1 cellular context compared by ENCODE assay signal in the genomic region with DNA sequence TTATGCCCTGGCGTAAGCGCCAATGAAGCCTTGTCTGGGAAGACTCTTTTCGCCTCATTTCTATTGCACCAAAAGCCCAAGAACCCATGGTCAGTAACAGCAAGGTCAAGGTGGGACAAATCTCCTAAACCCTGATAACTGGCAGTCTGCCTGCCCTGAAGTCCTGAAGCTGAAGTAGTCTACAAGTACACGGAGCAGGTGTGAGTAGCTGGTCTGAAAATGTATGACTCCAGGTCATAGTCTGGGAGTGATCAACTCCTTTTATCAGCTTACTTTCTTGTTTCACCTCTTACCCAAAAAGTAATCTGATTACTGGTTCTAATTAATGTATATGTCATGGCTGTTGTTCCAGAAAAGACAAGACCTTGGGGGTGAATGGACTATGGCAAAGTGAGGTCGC.
TF ChIP-seq lines count a peak whose summit lies in the region.

No MANE protein-coding gene starts in this region.

TF ChIP-seq in H1, 55 proteins besides CTCF, POLR2A, EP300 and RAD21:
- TF ChIP-seq EZH2 (IDR thresholded peaks at IDR 0.05; ENCODE audit: low read depth, low read length, severe bottlenecking) (no peak), SIX5 (IDR thresholded peaks at IDR 0.05; ENCODE audit: low read depth, low read length) (no peak), HDAC2 (IDR thresholded peaks at IDR 0.05; ENCODE audit: borderline replicate concordance in 1 of 2, low read depth in 2 of 2, low read length in 2 of 2) (no peak), SIRT6 (IDR thresholded peaks at IDR 0.05; ENCODE audit: low read length) (no peak), POLR2AphosphoS5 (IDR thresholded peaks at IDR 0.05; ENCODE audit: low read depth, low read length) (no peak), TCF12 (IDR thresholded peaks at IDR 0.05; ENCODE audit: low read depth, low read length) (no peak), JUND (IDR thresholded peaks at IDR 0.05; ENCODE audit: low read length) (no peak), NRF1 (IDR thresholded peaks at IDR 0.05; ENCODE audit: low read depth, low read length) (no peak), CHD2 (IDR thresholded peaks at IDR 0.05; ENCODE audit: low read length) (no peak), RBBP5 (IDR thresholded peaks at IDR 0.05; ENCODE audit: borderline replicate concordance, low read depth, low read length) (no peak), E2F6 (IDR thresholded peaks at IDR 0.05) (no peak)
- TF ChIP-seq, protein P1, sequence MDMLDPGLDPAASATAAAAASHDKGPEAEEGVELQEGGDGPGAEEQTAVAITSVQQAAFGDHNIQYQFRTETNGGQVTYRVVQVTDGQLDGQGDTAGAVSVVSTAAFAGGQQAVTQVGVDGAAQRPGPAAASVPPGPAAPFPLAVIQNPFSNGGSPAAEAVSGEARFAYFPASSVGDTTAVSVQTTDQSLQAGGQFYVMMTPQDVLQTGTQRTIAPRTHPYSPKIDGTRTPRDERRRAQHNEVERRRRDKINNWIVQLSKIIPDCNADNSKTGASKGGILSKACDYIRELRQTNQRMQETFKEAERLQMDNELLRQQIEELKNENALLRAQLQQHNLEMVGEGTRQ (IDR thresholded peaks at IDR 0.05; ENCODE audit: low read length): no peak
